14 cellular contexts compared by ENCODE assay signal in genomic region chr3:184620101-184620798, GRCh38. TPM values are rescaled to one million over a fixed set of nuclear protein-coding genes. Genes with fewer than 3 reads are reported as not detected.
DNase-seq lines count a peak whose midpoint lies in the region; ATAC-seq, FAIRE-seq and TF ChIP-seq lines count a peak whose summit lies in the region.
"Had no signal": no experiment of that assay in that cellular context is flagged by ENCODE, and none has a peak within 500 bp of the region (broad histone marks: within the 10 kb centered on the region; RNA-seq: fewer than 3 reads in every experiment).

No MANE protein-coding gene starts in this region.

- BruUV-seq in IMR-90 (replicated peaks; lab: Mats Ljungman, UMichigan) (no TSS peak), K562 (replicated peaks; lab: Mats Ljungman, UMichigan) (no TSS peak)

- intact Hi-C loops in IMR-90 (cut with micrococcal nuclease) (no loop called here), K562 (cut with micrococcal nuclease) (no loop called here)

- H3K27ac ChIP-seq in BLaER1 treated with 17β-estradiol and CSF1 and Interleukin-3, amounts not matched to agents 10 nM and 100 nM, result peak overlapping the region in 4 of 11 experiments; percentile 22 to 53 (median 40); a peak in 3 of 22 replicates
- no peak overlapping the region for H3K27ac ChIP-seq in IMR-90 (ENCODE audit: insufficient read depth, low read length)
- H3K27ac ChIP-seq in K562 (ENCODE audit: extremely low read depth, low read depth, low read length), result no peak overlapping the region
- no peak overlapping the region for H3K27ac ChIP-seq in small intestine (ENCODE audit: low read depth in 1 of 2, low read length in 1 of 2)
- H3K27ac ChIP-seq: ascending aorta, WERI-Rb-1 had no signal

- TF ChIP-seq RAD21 in IMR-90 (IDR thresholded peaks at IDR 0.05; ENCODE audit: low read length) (no peak), K562 (CRISPR knock-in tag; conservative IDR thresholded peaks at IDR 0.05 in 1 of 2, IDR thresholded peaks at IDR 0.05 in 1 of 2) (no peak)

- H2BK20ac ChIP-seq in IMR-90 (ENCODE audit: low read depth, low read length), result no peak overlapping the region

- H2BK15ac ChIP-seq in IMR-90 (ENCODE audit: low read depth, low read length), result no peak overlapping the region

- H3K23ac ChIP-seq in IMR-90 (ENCODE audit: low read depth, low read length), result no peak overlapping the region

- no peak overlapping the region for H4K5ac ChIP-seq in IMR-90 (ENCODE audit: low read depth, low read length)

- 60% methylated on average over 1 of the region's 5 CpGs; no CpG with 5 or more reads in 1 of the 2 experiments for WGBS in IMR-90 (ENCODE audit: extremely low coverage in 2 of 2, insufficient read length in 1 of 2), 2 experiments
- 0% methylated on average over 5 of the region's 5 CpGs for WGBS in K562 (ENCODE audit: insufficient coverage, low coverage, missing lambda C conversion rate)
- WGBS in small intestine, 3 donors, result 67 to 73% (median 72%) methylated on average over 5 of the region's 5 CpGs

- no peak overlapping the region for H3K56ac ChIP-seq in IMR-90 (ENCODE audit: extremely low read depth, insufficient read depth, low read length)

- no peak overlapping the region for H2BK5ac ChIP-seq in IMR-90 (ENCODE audit: low read depth, low read length, poor library complexity, severe bottlenecking)

- H2AK9ac ChIP-seq in IMR-90 (replicated peaks; ENCODE audit: low read depth, low read length, poor library complexity), result no peak overlapping the region

- H4K91ac ChIP-seq in IMR-90 (ENCODE audit: insufficient read depth, low read depth, low read length), result no peak overlapping the region

- no peaks in the 10 kb centered on the region for H3K36me3 ChIP-seq in BLaER1 treated with 17β-estradiol and CSF1 and Interleukin-3, amounts not matched to agents 10 nM and 100 nM
- H3K36me3 ChIP-seq in IMR-90 (ENCODE audit: control insufficient read depth, insufficient read depth, low read length), result no peaks in the 10 kb centered on the region
- no peaks in the 10 kb centered on the region for H3K36me3 ChIP-seq in K562 (ENCODE audit: control insufficient read depth, insufficient read depth, low read length)
- no peaks in the 10 kb centered on the region for H3K36me3 ChIP-seq in small intestine (ENCODE audit: control insufficient read depth in 2 of 2, insufficient read depth in 2 of 2, low read length in 2 of 2)
- H3K36me3 ChIP-seq: ascending aorta, WERI-Rb-1 had no signal

- peak overlapping the region; percentile 8 for H2AFZ ChIP-seq in IMR-90 (replicated peaks; ENCODE audit: low read length, poor library complexity)
- H2AFZ ChIP-seq in K562 (ENCODE audit: low read depth, low read length), result no peak overlapping the region

- TF ChIP-seq CTCF in IMR-90 (conservative IDR thresholded peaks at IDR 0.05; ENCODE audit: low read depth, low read length), result no peak
- no peak for TF ChIP-seq CTCF in K562 (IDR thresholded peaks at IDR 0.05 in 2 of 3, conservative IDR thresholded peaks at IDR 0.05 in 1 of 3; ENCODE audit: insufficient read depth in 2 of 3, low read depth in 1 of 3, low read length in 3 of 3)

- H2AK5ac ChIP-seq in IMR-90 (ENCODE audit: low read depth, low read length), result no peak overlapping the region

- dilution Hi-C loops in IMR-90 (cut with HindIII; ENCODE audit: low sequenced_read_pairs, unreplicated experiment), result no loop called here

- H3K4me2 ChIP-seq in BLaER1 treated with 17β-estradiol and CSF1 and Interleukin-3, amounts not matched to agents 10 nM and 100 nM, result peak overlapping the region; percentile 63 to 94 (median 80)
- H3K4me2 ChIP-seq in IMR-90 (ENCODE audit: low read depth, low read length), result no peak overlapping the region
- no peak overlapping the region for H3K4me2 ChIP-seq in K562 (ENCODE audit: insufficient read depth, low read length)

- H3K4me3 ChIP-seq in BLaER1 treated with 17β-estradiol and CSF1 and Interleukin-3, amounts not matched to agents 10 nM and 100 nM, result no peak overlapping the region
- no peak overlapping the region for H3K4me3 ChIP-seq in IMR-90 (ENCODE audit: insufficient read depth, low read depth, low read length)
- H3K4me3 ChIP-seq in K562, result no peak overlapping the region
- no peak overlapping the region for H3K4me3 ChIP-seq in small intestine (ENCODE audit: low read depth in 1 of 2, low read length in 2 of 2)
- H3K4me3 ChIP-seq: ascending aorta, lung had no signal

- CTCF ChIA-PET in IMR-90 (lab: Yijun Ruan, JAX), result interaction anchor here (1.1 kb wide), 1 partner anchor 56 kb away, joined by 3 read pairs; no protein-coding TSS in a partner anchor
- CTCF ChIA-PET in K562 (lab: Yijun Ruan, JAX; ENCODE audit: low intra/inter-chr PET ratio), result no interaction called here

- in situ Hi-C loops in IMR-90 (cut with MboI; ENCODE audit: low sequenced_read_pairs), result no loop called here
- in situ Hi-C loops in K562 (cut with MboI), result no loop called here

- TF ChIP-seq POLR2A in IMR-90 (IDR thresholded peaks at IDR 0.05; ENCODE audit: low read depth, low read length) (no peak), K562 (conservative IDR thresholded peaks at IDR 0.05) (no peak)

- no peaks in the 10 kb centered on the region for H3K79me2 ChIP-seq in K562 (ENCODE audit: control insufficient read depth, insufficient read depth, low read length)

- TF ChIP-seq EP300 in K562 (IDR thresholded peaks at IDR 0.05; ENCODE audit: low read length), result no peak

- peak; percentile 49 for FAIRE-seq in K562 (lab: Jason Lieb, UNC)
- no peak for FAIRE-seq in small intestine (lab: Jason Lieb, UNC)

- H3K9me1 ChIP-seq in IMR-90 (ENCODE audit: insufficient read depth, low read length) (no peaks in the 10 kb centered on the region), K562 (ENCODE audit: control insufficient read depth, insufficient read depth, low read length) (no peaks in the 10 kb centered on the region)

- DNase-seq in IMR-90 (peak; percentile 67), K562 (ENCODE audit: extremely low read depth in 1 of 4, low spot score in 3 of 4) (peak in 1 of 4 experiments; percentile 21), lung microvascular endothelial cell (ENCODE audit: low read depth in 2 of 2) (peak; percentile 59 to 72), T-helper 9 cell (no peak), medulla oblongata (ENCODE audit: extremely low spot score) (no peak), small intestine (no peak)
- DNase-seq in activated CD4-positive, alpha-beta T cell treated with anti-CD3 and anti-CD28 coated beads, Interleukin-2, amount 50 U/mL, for 48 hours, result no peak
- DNase-seq: NCI-H1092; NCI-H748 treated with DMSO at 0.1 percent for 48 hours; stimulated activated CD4-positive, alpha-beta T cell treated with anti-CD3 and anti-CD28 coated beads, Interleukin-1b, Interleukin-23, amount 100 ng/mL, for 48 hours; WERI-Rb-1 had no signal

- no peaks in the 10 kb centered on the region for H3K79me1 ChIP-seq in IMR-90 (ENCODE audit: low read depth in 1 of 2, low read length in 2 of 2)

- no peak overlapping the region for H4K8ac ChIP-seq in IMR-90 (ENCODE audit: low read depth in 2 of 2, low read length in 2 of 2)

- H3K4ac ChIP-seq in IMR-90 (ENCODE audit: low read depth, low read length), result no peak overlapping the region

- H2BK120ac ChIP-seq in IMR-90 (ENCODE audit: low read depth, low read length), result no peak overlapping the region

- H4K20me1 ChIP-seq in BLaER1 treated with 17β-estradiol and CSF1 and Interleukin-3, amounts not matched to agents 10 nM and 100 nM, result no peaks in the 10 kb centered on the region
- H4K20me1 ChIP-seq in IMR-90 (ENCODE audit: insufficient read depth, low read length) (no peaks in the 10 kb centered on the region), K562 (replicated peaks; ENCODE audit: control insufficient read depth, insufficient read depth, low read length) (no peaks in the 10 kb centered on the region; the same call in 1 of the 2 replicates)

- H3K27me3 ChIP-seq in BLaER1 treated with 17β-estradiol and CSF1 and Interleukin-3, amounts not matched to agents 10 nM and 100 nM, result no peaks in the 10 kb centered on the region
- H3K27me3 ChIP-seq in IMR-90 (ENCODE audit: control insufficient read depth, insufficient read depth, low read length) (peaks cover 32% of the 10 kb centered on the region), K562 (ENCODE audit: control insufficient read depth in 2 of 2, insufficient read depth in 2 of 2, low read length in 2 of 2) (peaks cover 25 to 55% of the 10 kb centered on the region in 2 experiments), small intestine (ENCODE audit: control insufficient read depth in 2 of 2, insufficient read depth in 2 of 2, low read length in 2 of 2) (no peaks in the 10 kb centered on the region)
- H3K27me3 ChIP-seq: ascending aorta had no signal

- no peak overlapping the region for H3K18ac ChIP-seq in IMR-90 (ENCODE audit: low read depth, low read length)

- H3K4me1 ChIP-seq in BLaER1 treated with 17β-estradiol and CSF1 and Interleukin-3, amounts not matched to agents 10 nM and 100 nM, result peaks cover 29 to 47% (median 37%) of the 10 kb centered on the region in 10 experiments
- H3K4me1 ChIP-seq in IMR-90 (ENCODE audit: control insufficient read depth, insufficient read depth, low read length) (peaks cover 4% of the 10 kb centered on the region; the same call in 1 of the 2 replicates), K562 (replicated peaks in 1 of 2; ENCODE audit: control insufficient read depth in 2 of 2, insufficient read depth in 2 of 2, low read length in 2 of 2) (no peaks in the 10 kb centered on the region), small intestine (ENCODE audit: control insufficient read depth in 2 of 2, insufficient read depth in 1 of 2, low read depth in 1 of 2, low read length in 1 of 2) (peaks cover 0 to 11% of the 10 kb centered on the region in 2 donors)
- H3K4me1 ChIP-seq: ascending aorta had no signal

- no peak overlapping the region for H3K9ac ChIP-seq in BLaER1 treated with 17β-estradiol and CSF1 and Interleukin-3, amounts not matched to agents 10 nM and 100 nM
- H3K9ac ChIP-seq in IMR-90 (ENCODE audit: low read depth, low read length) (no peak overlapping the region), K562 (ENCODE audit: insufficient read depth in 1 of 2, low read depth in 2 of 2, low read length in 2 of 2) (no peak overlapping the region)

- no peak overlapping the region for H3K14ac ChIP-seq in IMR-90 (replicated peaks; ENCODE audit: low read depth, low read length)

- H3K9me3 ChIP-seq in BLaER1 treated with 17β-estradiol and CSF1 and Interleukin-3, amounts not matched to agents 10 nM and 100 nM (replicated peaks in 1 of 11), result no peaks in the 10 kb centered on the region
- H3K9me3 ChIP-seq in IMR-90 (ENCODE audit: control insufficient read depth, insufficient read depth, low read length) (0 out of 2 replicates have a peak, but pooled peaks cover under 1% of the 10 kb centered on the region), K562 (replicated peaks; ENCODE audit: control insufficient read depth, insufficient read depth, low read depth, low read length) (no peaks in the 10 kb centered on the region), small intestine (ENCODE audit: control insufficient read depth, low read depth) (no peaks in the 10 kb centered on the region)
- H3K9me3 ChIP-seq: ascending aorta had no signal

- POLR2A ChIA-PET in IMR-90 (lab: Charles Lee; ENCODE audit: unreplicated experiment) (interaction anchor here (1.0 kb wide), 1 partner anchor 10 kb away, joined by 3 read pairs; no protein-coding TSS in a partner anchor), K562 (lab: Yijun Ruan, JAX) (interaction anchor here (0.8 kb wide), 1 partner anchor 27 kb away, joined by 3 read pairs; no protein-coding TSS in a partner anchor)

- ATAC-seq in IMR-90 (ENCODE audit: low read depth) (peak; percentile 66), K562 (no peak)

RNA-seq across cellular contexts. Expression of gene EPHB3, which starts 58.7 kb away (rescaled TPM):
- total RNA-seq in IMR-90 (2012; rRNA removed), result 0.72 and 0.83 TPM in 2 replicates
- polyA plus RNA-seq in IMR-90 (2012; rRNA removed), result 2.2 and 2.9 TPM in 2 replicates
- polyA plus RNA-seq in IMR-90 (2012; cell fraction: cytosol; rRNA removed), result 1.6 and 3.6 TPM in 2 replicates
- polyA plus RNA-seq in IMR-90 (2012; cell fraction: nucleus; rRNA removed; ENCODE audit: low replicate concordance), result 14.5 and 15.0 TPM in 2 replicates
- not detected in 2 replicates for total RNA-seq in K562 (2011; cell fraction: chromatin; rRNA removed; ENCODE audit: low replicate concordance)
- not detected in 2 replicates for total RNA-seq in K562 (2011; cell fraction: nucleolus; rRNA removed)
- total RNA-seq in K562 (2011; cell fraction: nucleoplasm; rRNA removed), result not detected in 2 replicates
- total RNA-seq in K562 (2014; rRNA removed), result not detected in 2 replicates
- not detected in 2 replicates for total RNA-seq in K562 (2014; rRNA removed; fragmentation: Illumina TruSeq; extraction: Trizol)
- total RNA-seq in K562 (2015; rRNA removed; fragmentation: Illumina TruSeq; extraction: Trizol), result not detected in 2 replicates
- 0.04 TPM in 1 of 2 replicates, not detected in the other for total RNA-seq in K562 (2021)
- not detected in 2 replicates for polyA plus RNA-seq in K562 (2011; rRNA removed)
- not detected in 2 replicates for polyA plus RNA-seq in K562 (2011; cell fraction: cytosol; rRNA removed)
- polyA plus RNA-seq in K562 (2011; cell fraction: nucleus; rRNA removed), result not detected in 2 replicates
- not detected in 2 replicates for polyA plus RNA-seq in K562 (2012)
- polyA plus RNA-seq in K562 (2014; fragmentation: Illumina TruSeq; extraction: Trizol), result not detected in 2 replicates
- not detected for polyA plus RNA-seq in K562 (2014; fragmentation: Nextera tagmentation; extraction: Ambion mirVana)
- polyA plus RNA-seq in K562 (2014; rRNA removed), result not detected in 2 replicates
- not detected in 2 replicates for polyA minus RNA-seq in K562 (2011; rRNA and poly(A)+ RNA removed)
- not detected in 2 replicates for polyA minus RNA-seq in K562 (2011; cell fraction: cytosol; rRNA and poly(A)+ RNA removed)
- polyA minus RNA-seq in K562 (2011; cell fraction: nucleus; rRNA and poly(A)+ RNA removed), result not detected in 2 replicates
- total RNA-seq in lung microvascular endothelial cell, result 0.22 and 0.60 TPM in 2 replicates
- polyA plus RNA-seq in small intestine, result 10 to 100 TPM in 1 of 3 donors, under 1 TPM in 2; 0.27 to 16.7 (median 0.67) TPM

Comparison
In these comparisons a context has a peak if more than half of its experiments do, and no peak if none do; other contexts are left out.
1. H3K4me2 ChIP-seq: peak in BLaER1 treated with 17β-estradiol and CSF1 and Interleukin-3, amounts not matched to agents 10 nM and 100 nM (11 of 11); none in IMR-90 (single experiment) and K562 (single experiment).
2. DNase-seq: peak in IMR-90 (single experiment) and lung microvascular endothelial cell (2 of 2); none in T-helper 9 cell (single experiment), medulla oblongata (single experiment), activated CD4-positive, alpha-beta T cell treated with anti-CD3 and anti-CD28 coated beads, Interleukin-2, amount 50 U/mL, for 48 hours (0 of 2) and small intestine (single experiment).